8 cellular contexts compared by ENCODE assay signal in the genomic region with DNA sequence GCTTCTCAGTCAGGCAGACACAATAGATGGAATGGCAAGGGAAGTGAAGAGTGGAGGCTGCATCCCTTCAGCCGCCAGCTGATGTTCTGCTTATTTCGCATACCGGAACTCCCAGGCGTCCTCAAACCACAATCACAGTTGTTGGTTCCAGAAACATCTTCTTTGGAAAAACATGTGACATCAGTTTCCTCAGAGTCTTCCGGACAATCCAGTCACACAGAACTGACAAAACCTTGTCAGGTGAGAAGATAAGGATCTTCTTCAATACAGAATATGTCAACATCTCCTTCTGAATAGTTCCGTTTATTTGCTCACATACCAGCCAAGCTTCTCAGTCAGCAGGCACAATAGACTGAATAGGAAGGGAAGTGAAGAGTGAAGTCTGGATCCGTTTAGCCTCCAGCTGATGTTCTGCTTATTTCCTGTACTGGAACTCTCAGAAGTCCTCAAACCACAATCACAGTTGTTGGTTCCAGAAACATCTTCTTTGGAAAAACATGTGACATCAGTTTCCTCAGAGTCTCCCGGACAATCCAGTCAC. TPM values are rescaled to one million over a fixed set of nuclear protein-coding genes. Genes with fewer than 3 reads are reported as not detected.
DNase-seq lines count a peak whose midpoint lies in the region; ATAC-seq, FAIRE-seq and TF ChIP-seq lines count a peak whose summit lies in the region.

No MANE protein-coding gene starts in this region.

- TF ChIP-seq CTCF in kidney (IDR thresholded peaks at IDR 0.05; ENCODE audit: borderline replicate concordance, extremely low read depth, insufficient read depth) (no peak), upper lobe of left lung (IDR thresholded peaks at IDR 0.05) (no peak)

- FAIRE-seq in kidney (lab: Jason Lieb, UNC) (no peak), frontal cortex (lab: Jason Lieb, UNC) (no peak)

- H3K4me3 Mint-ChIP-seq in activated T-cell treated with anti-CD3 and anti-CD28 coated beads, Interleukin-2, amount 50 U/mL, for 72 hours, result peak overlapping the region; percentile 87 to 91
- peak overlapping the region; percentile 87 for H3K4me3 Mint-ChIP-seq in activated naive CD8-positive, alpha-beta T cell treated with anti-CD3 and anti-CD28 coated beads for 36 hours

- H3K9me3 Mint-ChIP-seq in activated T-cell treated with anti-CD3 and anti-CD28 coated beads, Interleukin-2, amount 50 U/mL, for 72 hours, result peaks cover 7 to 12% of the 10 kb centered on the region in 2 donors
- H3K9me3 Mint-ChIP-seq in activated naive CD8-positive, alpha-beta T cell treated with anti-CD3 and anti-CD28 coated beads for 36 hours, result peaks cover 33% of the 10 kb centered on the region

- DNase-seq in activated T-cell treated with anti-CD3 and anti-CD28 coated beads, Interleukin-2, amount 50 U/mL, for 72 hours, result no peak
- no peak for DNase-seq in activated T-cell treated with anti-CD3 and anti-CD28 coated beads, Interleukin-2, amount 50 U/mL, for 48 hours
- no peak for DNase-seq in activated naive CD8-positive, alpha-beta T cell treated with anti-CD3 and anti-CD28 coated beads for 36 hours
- DNase-seq in kidney (no peak), upper lobe of left lung (peak in 1 of 2 donors; percentile 57), NCI-H82 (lab: John Stamatoyannopoulos, UW) (no peak), frontal cortex (ENCODE audit: low spot score in 2 of 2) (no peak)

- H3K9ac ChIP-seq in kidney (ENCODE audit: low read length in 2 of 2), result no peak overlapping the region

- H3K36me3 ChIP-seq in kidney (ENCODE audit: control insufficient read depth in 1 of 2, insufficient read depth in 2 of 2, low read length in 2 of 2) (no peaks in the 10 kb centered on the region), upper lobe of left lung (no peaks in the 10 kb centered on the region)

- H3K36me3 Mint-ChIP-seq in activated T-cell treated with anti-CD3 and anti-CD28 coated beads, Interleukin-2, amount 50 U/mL, for 72 hours (ENCODE audit: insufficient read depth in 2 of 2), result peaks cover 14 to 26% of the 10 kb centered on the region in 2 donors
- peaks cover 42% of the 10 kb centered on the region for H3K36me3 Mint-ChIP-seq in activated naive CD8-positive, alpha-beta T cell treated with anti-CD3 and anti-CD28 coated beads for 36 hours

- intact Hi-C loops in kidney (cut with DNase I), result no loop called here

- peak in 3 of 4 donors; percentile 8 to 57 (median 55) for TF ChIP-seq EP300 in upper lobe of left lung (IDR thresholded peaks at IDR 0.05)

- H3K9me3 ChIP-seq in kidney (ENCODE audit: control insufficient read depth in 1 of 2, low read length in 2 of 2), result no peaks in the 10 kb centered on the region
- H3K9me3 ChIP-seq in upper lobe of left lung, result no peaks in the 10 kb centered on the region

- peaks cover 12% of the 10 kb centered on the region for H3K27me3 Mint-ChIP-seq in activated T-cell treated with anti-CD3 and anti-CD28 coated beads, Interleukin-2, amount 50 U/mL, for 72 hours (ENCODE audit: low read depth)
- peaks cover 3% of the 10 kb centered on the region for H3K27me3 Mint-ChIP-seq in activated naive CD8-positive, alpha-beta T cell treated with anti-CD3 and anti-CD28 coated beads for 36 hours

- peaks cover 0 to 4% of the 10 kb centered on the region in 2 donors for H3K4me1 ChIP-seq in kidney (ENCODE audit: control insufficient read depth in 1 of 2, insufficient read depth in 1 of 2, low read depth in 1 of 2, low read length in 2 of 2)
- peaks cover 14 to 46% (median 36%) of the 10 kb centered on the region in 4 donors for H3K4me1 ChIP-seq in upper lobe of left lung

- peaks cover 88% of the 10 kb centered on the region for H3K4me1 Mint-ChIP-seq in activated T-cell treated with anti-CD3 and anti-CD28 coated beads, Interleukin-2, amount 50 U/mL, for 72 hours (ENCODE audit: low read depth)
- peaks cover 52% of the 10 kb centered on the region for H3K4me1 Mint-ChIP-seq in activated naive CD8-positive, alpha-beta T cell treated with anti-CD3 and anti-CD28 coated beads for 36 hours

- H3K27ac ChIP-seq in kidney (ENCODE audit: low read depth in 2 of 2, low read length in 2 of 2), result peak overlapping the region; percentile 88
- peak overlapping the region; percentile 79 to 95 (median 92) for H3K27ac ChIP-seq in upper lobe of left lung

- H3K27me3 ChIP-seq in upper lobe of left lung, result no peaks in the 10 kb centered on the region

- H3K4me3 ChIP-seq in kidney (ENCODE audit: low read length in 2 of 2) (peak overlapping the region in 1 of 2 donors; percentile 25), upper lobe of left lung (peak overlapping the region in 2 of 4 donors; percentile 35)

- WGBS in upper lobe of left lung, 2 donors, result 16 to 22% methylated on average over 8 of the region's 8 CpGs

- H3K27ac Mint-ChIP-seq in activated T-cell treated with anti-CD3 and anti-CD28 coated beads, Interleukin-2, amount 50 U/mL, for 72 hours, result peak overlapping the region; percentile 94
- peak overlapping the region; percentile 94 for H3K27ac Mint-ChIP-seq in activated naive CD8-positive, alpha-beta T cell treated with anti-CD3 and anti-CD28 coated beads for 36 hours

- no peak for TF ChIP-seq POLR2A in upper lobe of left lung (IDR thresholded peaks at IDR 0.05)

- ATAC-seq in activated T-cell treated with anti-CD3 and anti-CD28 coated beads, Interleukin-2, amount 50 U/mL, for 72 hours (replicated peaks in 1 of 2), result peak; percentile 5 to 10
- ATAC-seq in upper lobe of left lung (ENCODE audit: low FRiP score in 2 of 2), result peak; percentile 67 to 72
- ATAC-seq in GM21528 (IDR thresholded peaks at IDR 0.05; ENCODE audit: low FRiP score, unreplicated experiment), result no peak

RNA-seq across cellular contexts. Expression of gene CEACAM21, which starts 45.1 kb away (rescaled TPM):
- 10 to 100 TPM; 38.4 to 41.7 TPM for total RNA-seq in activated T-cell treated with anti-CD3 and anti-CD28 coated beads, Interleukin-2, amount 50 U/mL, for 72 hours
- 10 to 100 TPM; 36.5 to 37.5 TPM for total RNA-seq in activated naive CD8-positive, alpha-beta T cell treated with anti-CD3 and anti-CD28 coated beads for 36 hours
- total RNA-seq in kidney (5.6 TPM), upper lobe of left lung (10 to 100 TPM in 4 of 6 donors, 1 to 10 TPM in 2; 2.3 to 22.4 (median 16.3) TPM), frontal cortex (1.2 TPM)
- polyA plus RNA-seq in kidney (ENCODE audit: insufficient read depth, low read depth, low replicate concordance), result 1.2 TPM
